ENCODE assay signal across 27 cellular contexts in the genomic region with DNA sequence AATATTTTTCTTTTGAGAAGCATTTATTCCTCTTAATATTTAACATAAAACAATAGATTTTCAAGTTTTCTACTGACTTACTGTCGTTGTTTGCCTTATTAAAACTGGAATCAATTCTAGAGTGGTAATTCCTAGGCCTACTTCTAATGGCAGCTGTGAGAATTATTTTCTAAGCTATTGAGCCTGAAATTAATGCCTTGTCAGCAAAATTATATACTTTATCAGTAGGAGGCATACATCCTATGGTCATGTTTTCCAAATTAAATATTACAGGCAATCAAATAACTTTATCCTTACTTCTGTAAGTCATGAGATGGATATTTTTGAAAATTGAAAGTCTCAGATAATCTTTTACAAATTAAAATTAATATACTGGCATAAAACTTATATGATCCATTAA.
DNase-seq lines count a peak whose midpoint lies in the region; ATAC-seq, FAIRE-seq and TF ChIP-seq lines count a peak whose summit lies in the region.
"Had no signal": no experiment of that assay in that cellular context is flagged by ENCODE, and none has a peak within 500 bp of the region (broad histone marks: within the 10 kb centered on the region; RNA-seq: fewer than 3 reads in every experiment).

No MANE protein-coding gene starts in this region.

- H3K27ac ChIP-seq in HepG2 (ENCODE audit: extremely low read length, insufficient read depth, low read length), result no peak overlapping the region
- no peak overlapping the region for H3K27ac ChIP-seq in right lobe of liver
- no peak overlapping the region for H3K27ac ChIP-seq in A549
- no peak overlapping the region for H3K27ac ChIP-seq in K562 (ENCODE audit: extremely low read depth, low read depth, low read length)
- H3K27ac ChIP-seq: BLaER1 had no signal

- ATAC-seq in HepG2 (no peak), right lobe of liver (no peak), A549 (no peak), K562 (no peak), GM19324 (IDR thresholded peaks at IDR 0.05; ENCODE audit: low FRiP score, unreplicated experiment) (no peak)

- DNase-seq in HepG2 (ENCODE audit: low spot score) (no peak), right lobe of liver (no peak), A549 (ENCODE audit: low read depth in 1 of 2, low spot score in 1 of 2) (no peak), K562 (ENCODE audit: extremely low read depth in 1 of 4, low spot score in 3 of 4) (no peak), frontal cortex (ENCODE audit: low spot score in 2 of 2) (no peak), NCI-H748 treated with DMSO at 0.1 percent for 48 hours (lab: John Stamatoyannopoulos, UW) (no peak), NCI-H446 (lab: John Stamatoyannopoulos, UW) (no peak)
- DNase-seq: 8988T; ACHN; BE2C; C1 segment of cervical spinal cord; CD4-positive, alpha-beta memory T cell; CD4-positive, CD25-positive, alpha-beta regulatory T cell; CD8-positive, alpha-beta memory T cell; COR-L47; DMS 273 treated with DMSO at 0.1 percent for 48 hours; DMS153; DMS53; DMS79; DND-41; EL; GF-D8 had no signal

- intact Hi-C loops in HepG2 (cut with micrococcal nuclease; ENCODE audit: unreplicated experiment) (no loop called here), right lobe of liver (cut with DNase I) (no loop called here), K562 (cut with micrococcal nuclease) (no loop called here)

- H3K9ac ChIP-seq in HepG2 (ENCODE audit: insufficient read depth, low read depth, low read length) (no peak overlapping the region), K562 (ENCODE audit: insufficient read depth in 1 of 2, low read depth in 2 of 2, low read length in 2 of 2) (no peak overlapping the region)
- H3K9ac ChIP-seq: BLaER1 had no signal

- whole genome bisulfite sequencing in HepG2 (ENCODE audit: low lambda C conversion rate), result 0% methylated on average over 1 of the region's 1 CpG
- 64% methylated on average over 1 of the region's 1 CpG for whole genome bisulfite sequencing in right lobe of liver (ENCODE audit: insufficient coverage, low coverage, low lambda C conversion rate, missing lambda C conversion rate)
- 0% methylated on average over 1 of the region's 1 CpG for WGBS in A549 (ENCODE audit: missing lambda C conversion rate)
- 0% methylated on average over 1 of the region's 1 CpG for WGBS in K562 (ENCODE audit: insufficient coverage, low coverage, missing lambda C conversion rate)

- BruUV-seq in HepG2 (replicated peaks; lab: Mats Ljungman, UMichigan) (no TSS peak), K562 (replicated peaks; lab: Mats Ljungman, UMichigan) (no TSS peak)

- TF ChIP-seq POLR2A in HepG2 (IDR thresholded peaks at IDR 0.05; ENCODE audit: insufficient read depth in 1 of 2, low read depth in 2 of 2, low read length in 2 of 2) (no peak), right lobe of liver (IDR thresholded peaks at IDR 0.05) (no peak), A549 (IDR thresholded peaks at IDR 0.05; ENCODE audit: low read length) (no peak), K562 (conservative IDR thresholded peaks at IDR 0.05) (no peak)

- H3K9me3 ChIP-seq in HepG2 (ENCODE audit: low read length) (peaks cover 24% of the 10 kb centered on the region; the same call in 1 of the 2 replicates), right lobe of liver (no peaks in the 10 kb centered on the region), A549 (peaks cover 16% of the 10 kb centered on the region; the same call in 2 of the 3 replicates), K562 (replicated peaks; ENCODE audit: control insufficient read depth, insufficient read depth, low read depth, low read length) (no peaks in the 10 kb centered on the region)
- H3K9me3 ChIP-seq: BE2C had no signal

- TF ChIP-seq CTCF in HepG2 (CRISPR knock-in tag; IDR thresholded peaks at IDR 0.05) (no peak), right lobe of liver (IDR thresholded peaks at IDR 0.05) (no peak), A549 (IDR thresholded peaks at IDR 0.05) (no peak), K562 (IDR thresholded peaks at IDR 0.05 in 2 of 3, conservative IDR thresholded peaks at IDR 0.05 in 1 of 3; ENCODE audit: insufficient read depth in 2 of 3, low read depth in 1 of 3, low read length in 3 of 3) (no peak)

- POLR2A ChIA-PET in HepG2 (lab: Yijun Ruan, JAX) (no interaction called here), A549 (lab: Yijun Ruan, JAX) (no interaction called here), K562 (lab: Yijun Ruan, JAX) (no interaction called here)

- TF ChIP-seq RAD21 in HepG2 (CRISPR knock-in tag; IDR thresholded peaks at IDR 0.05) (no peak), A549 (conservative IDR thresholded peaks at IDR 0.05 in 1 of 2, IDR thresholded peaks at IDR 0.05 in 1 of 2) (no peak), K562 (CRISPR knock-in tag; conservative IDR thresholded peaks at IDR 0.05 in 1 of 2, IDR thresholded peaks at IDR 0.05 in 1 of 2) (no peak)

- FAIRE-seq in HepG2 (lab: Jason Lieb, UNC) (no peak), A549 (lab: Jason Lieb, UNC) (no peak), K562 (lab: Jason Lieb, UNC) (no peak), frontal cortex (lab: Jason Lieb, UNC) (peak; percentile 3)
- FAIRE-seq: G401.6, GM12891, GM19239 had no signal

- CTCF ChIA-PET in HepG2 (lab: Yijun Ruan, JAX; ENCODE audit: low intra/inter-chr PET ratio, low total read pairs), result no interaction called here
- CTCF ChIA-PET in A549 (lab: Yijun Ruan, JAX), result interaction anchor here (0.6 to 1.0 kb wide), 2 partner anchors 11 to 615 kb away, joined by 3 read pairs; no protein-coding TSS in a partner anchor
- CTCF ChIA-PET in K562 (lab: Yijun Ruan, JAX; ENCODE audit: low intra/inter-chr PET ratio), result no interaction called here

- H3K4me2 ChIP-seq in HepG2 (ENCODE audit: low read depth, low read length), result no peak overlapping the region
- no peak overlapping the region for H3K4me2 ChIP-seq in A549
- H3K4me2 ChIP-seq in K562 (ENCODE audit: insufficient read depth, low read length), result no peak overlapping the region
- H3K4me2 ChIP-seq: BLaER1 had no signal

- H3K4me1 ChIP-seq in HepG2 (ENCODE audit: insufficient read depth, low read length) (no peaks in the 10 kb centered on the region), right lobe of liver (no peaks in the 10 kb centered on the region), A549 (no peaks in the 10 kb centered on the region), K562 (replicated peaks in 1 of 2; ENCODE audit: control insufficient read depth in 2 of 2, insufficient read depth in 2 of 2, low read length in 2 of 2) (no peaks in the 10 kb centered on the region)
- H3K4me1 ChIP-seq: BE2C, BLaER1 had no signal

- in situ Hi-C loops in HepG2 (cut with HindIII; ENCODE audit: extremely low pct_ligation_motif_present, low pct_unique_long_range_greater_than_20kb) (no loop called here), K562 (cut with MboI) (no loop called here)

- H3K9me1 ChIP-seq in K562 (ENCODE audit: control insufficient read depth, insufficient read depth, low read length), result no peaks in the 10 kb centered on the region

- H3K36me3 ChIP-seq in HepG2 (replicated peaks in 1 of 2; ENCODE audit: control insufficient read depth in 1 of 2, insufficient read depth in 2 of 2, low read length in 2 of 2), result no peaks in the 10 kb centered on the region
- no peaks in the 10 kb centered on the region for H3K36me3 ChIP-seq in right lobe of liver
- H3K36me3 ChIP-seq in K562 (ENCODE audit: control insufficient read depth, insufficient read depth, low read length), result no peaks in the 10 kb centered on the region
- H3K36me3 ChIP-seq: BE2C, BLaER1 had no signal

- no peak overlapping the region for H2AFZ ChIP-seq in HepG2 (ENCODE audit: low read length)
- H2AFZ ChIP-seq in K562 (ENCODE audit: low read depth, low read length), result no peak overlapping the region

- no peak for TF ChIP-seq EP300 in HepG2 (IDR thresholded peaks at IDR 0.05; ENCODE audit: low read depth in 2 of 2, low read length in 2 of 2)
- TF ChIP-seq EP300 in HepG2 (CRISPR knock-in tag; IDR thresholded peaks at IDR 0.05; ENCODE audit: borderline replicate concordance), result no peak
- TF ChIP-seq EP300 in A549 (IDR thresholded peaks at IDR 0.05), result no peak
- TF ChIP-seq EP300 in K562 (IDR thresholded peaks at IDR 0.05; ENCODE audit: low read length), result no peak

- H3K79me2 ChIP-seq in HepG2 (ENCODE audit: insufficient read depth, low read length), result no peaks in the 10 kb centered on the region
- H3K79me2 ChIP-seq in K562 (ENCODE audit: control insufficient read depth, insufficient read depth, low read length), result no peaks in the 10 kb centered on the region

- H4K20me1 ChIP-seq in HepG2 (ENCODE audit: insufficient read depth, low read length) (no peaks in the 10 kb centered on the region), K562 (replicated peaks; ENCODE audit: control insufficient read depth, insufficient read depth, low read length) (no peaks in the 10 kb centered on the region)
- H4K20me1 ChIP-seq: BLaER1 had no signal

- no peak overlapping the region for H3K4me3 ChIP-seq in HepG2 (replicated peaks in 1 of 3; ENCODE audit: insufficient read depth in 1 of 3, low read depth in 2 of 3, low read length in 3 of 3)
- no peak overlapping the region for H3K4me3 ChIP-seq in right lobe of liver
- no peak overlapping the region for H3K4me3 ChIP-seq in A549
- no peak overlapping the region for H3K4me3 ChIP-seq in K562
- H3K4me3 ChIP-seq: BLaER1 had no signal

- no peaks in the 10 kb centered on the region for H3K27me3 ChIP-seq in HepG2 (ENCODE audit: control insufficient read depth in 1 of 2, insufficient read depth in 2 of 2, low read length in 2 of 2)
- H3K27me3 ChIP-seq in right lobe of liver, result no peaks in the 10 kb centered on the region
- H3K27me3 ChIP-seq in K562 (ENCODE audit: control insufficient read depth in 2 of 2, insufficient read depth in 2 of 2, low read length in 2 of 2), result no peaks in the 10 kb centered on the region
- H3K27me3 ChIP-seq: BE2C, BLaER1 had no signal

TF ChIP-seq in HepG2, 621 proteins besides CTCF, POLR2A, EP300 and RAD21:
- TF ChIP-seq MAFK (conservative IDR thresholded peaks at IDR 0.05 in 1 of 2, IDR thresholded peaks at IDR 0.05 in 1 of 2; ENCODE audit: low read length in 2 of 2), result peak; percentile 80 to 95
- peak; percentile 93 for TF ChIP-seq MAFF (IDR thresholded peaks at IDR 0.05; ENCODE audit: low read depth, low read length)
- TF ChIP-seq EHMT2 (IDR thresholded peaks at IDR 0.05; ENCODE audit: borderline replicate concordance, low read depth, low read length), result no peak
- no peak for TF ChIP-seq ZNF605 (CRISPR knock-in tag; IDR thresholded peaks at IDR 0.05)

TF ChIP-seq in A549, 52 proteins besides CTCF, POLR2A, EP300 and RAD21:
- TF ChIP-seq MAFK (IDR thresholded peaks at IDR 0.05; ENCODE audit: partially characterized antibody), result peak; percentile 96
- no peak for TF ChIP-seq RARB (CRISPR knock-in tag; IDR thresholded peaks at IDR 0.05)
- TF ChIP-seq HOXB13 (CRISPR knock-in tag; IDR thresholded peaks at IDR 0.05; ENCODE audit: low read depth), result no peak
TF ChIP-seq in A549: peak in this region for 1.

TF ChIP-seq in K562, 482 proteins besides CTCF, POLR2A, EP300 and RAD21 (continues in another document):
- no peak for TF ChIP-seq NR3C1 (CRISPR knock-in tag; IDR thresholded peaks at IDR 0.05)
- no peak for TF ChIP-seq SIN3A (IDR thresholded peaks at IDR 0.05; ENCODE audit: borderline replicate concordance in 2 of 2, control insufficient read depth in 1 of 2, low read depth in 2 of 2, low read length in 2 of 2)
- peak; percentile 96 for TF ChIP-seq MAFF (IDR thresholded peaks at IDR 0.05; ENCODE audit: low read length)
- TF ChIP-seq MAFK (IDR thresholded peaks at IDR 0.05; ENCODE audit: low read length), result peak; percentile 97
- TF ChIP-seq ZNF316 (IDR thresholded peaks at IDR 0.05), result peak; percentile 85
- TF ChIP-seq C11orf30 (IDR thresholded peaks at IDR 0.05; ENCODE audit: low read depth), result peak; percentile 67
- TF ChIP-seq MAFG (tag; conservative IDR thresholded peaks at IDR 0.05), result peak; percentile 76

Comparison
In these comparisons a context has a peak if more than half of its experiments do, and no peak if none do; other contexts are left out.
1. Of the 241 proteins assayed by ChIP-seq in both HepG2 and K562: peak only in HepG2: none; only in K562: MAFG; in both: MAFF and MAFK; in neither: 238.